20 cellular contexts compared by ENCODE assay signal in the genomic region with DNA sequence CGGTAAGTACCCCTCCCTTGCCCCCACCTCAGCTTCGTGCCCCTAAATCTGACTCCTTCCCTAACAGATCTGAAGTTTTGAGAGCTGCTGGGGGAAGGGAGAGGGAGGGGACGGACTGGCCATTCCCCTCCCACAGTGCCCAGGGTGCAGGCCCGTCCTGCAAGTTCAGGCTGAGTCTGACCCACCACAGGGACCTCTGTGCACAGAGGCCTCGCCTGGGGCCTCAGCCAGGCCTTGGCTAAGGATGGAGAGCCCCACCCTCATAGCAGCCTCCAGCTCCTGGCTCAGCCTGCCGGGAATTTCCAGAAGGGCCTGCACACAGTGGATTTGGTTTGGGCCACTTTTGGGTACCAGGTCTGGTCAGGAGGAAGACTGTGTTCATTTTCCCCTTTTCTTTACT. TPM values are rescaled to one million over a fixed set of nuclear protein-coding genes. Genes with fewer than 3 reads are reported as not detected.
DNase-seq lines count a peak whose midpoint lies in the region; ATAC-seq, FAIRE-seq and TF ChIP-seq lines count a peak whose summit lies in the region.
"Had no signal": no experiment of that assay in that cellular context is flagged by ENCODE, and none has a peak within 500 bp of the region (broad histone marks: within the 10 kb centered on the region; RNA-seq: fewer than 3 reads in every experiment).

No MANE protein-coding gene starts in this region.

- WGBS in neuronal stem cell (ENCODE audit: extremely low coverage in 2 of 2, insufficient read length in 2 of 2, insufficient replicate concordance in 1 of 2), 2 donors: no CpG with 5 or more reads among the region's 6 CpGs

- H2BK120ac ChIP-seq in neuronal stem cell (ENCODE audit: low read depth, low read length): no peak overlapping the region

- no peak overlapping the region for H2BK15ac ChIP-seq in neuronal stem cell (ENCODE audit: low read length)

- H3K4me2 ChIP-seq in neuronal stem cell (ENCODE audit: insufficient read depth, low read length, poor library complexity, severe bottlenecking): no peak overlapping the region

- H3K18ac ChIP-seq in neuronal stem cell (ENCODE audit: low read length): peak overlapping the region; percentile 31

- H4K8ac ChIP-seq in neuronal stem cell (ENCODE audit: low read depth, low read length): peak overlapping the region; percentile 43

- H3K4me1 Mint-ChIP-seq in natural killer cell treated with Interleukin-12 subunit alpha and Interleukin-12 subunit beta and Interleukin-15 and Interleukin-18, amount 100 ng/mL, for 72 hours (ENCODE audit: low read depth in 2 of 2): peaks cover 13 to 28% of the 10 kb centered on the region in 2 donors
- peaks cover 15 to 27% of the 10 kb centered on the region in 2 donors for H3K4me1 Mint-ChIP-seq in natural killer cell

- H3K9ac ChIP-seq in neuronal stem cell (ENCODE audit: low read depth, low read length, poor library complexity): no peak overlapping the region

- H2AK5ac ChIP-seq in neuronal stem cell (ENCODE audit: low read depth, low read length): no peak overlapping the region

- no peaks in the 10 kb centered on the region for H3K36me3 ChIP-seq in neuronal stem cell (replicated peaks in 1 of 2; ENCODE audit: control insufficient read depth in 2 of 2, insufficient read depth in 2 of 2, low read length in 2 of 2)
- no peaks in the 10 kb centered on the region for H3K36me3 ChIP-seq in BE2C
- H3K36me3 ChIP-seq: transverse colon had no signal

- no peaks in the 10 kb centered on the region for H3K9me3 Mint-ChIP-seq in natural killer cell treated with Interleukin-12 subunit alpha and Interleukin-12 subunit beta and Interleukin-15 and Interleukin-18, amount 100 ng/mL, for 72 hours
- no peaks in the 10 kb centered on the region for H3K9me3 Mint-ChIP-seq in natural killer cell
- H3K9me3 Mint-ChIP-seq: activated naive CD8-positive, alpha-beta T cell treated with anti-CD3 and anti-CD28 coated beads for 36 hours had no signal

- peak overlapping the region; percentile 88 for H2BK12ac ChIP-seq in neuronal stem cell (ENCODE audit: low read length)

- H3K27me3 ChIP-seq in neuronal stem cell (ENCODE audit: control insufficient read depth in 3 of 3, insufficient read depth in 3 of 3, low read depth in 1 of 3, low read length in 3 of 3) (peaks cover 0 to 15% (median 2%) of the 10 kb centered on the region in 3 experiments), BE2C (no peaks in the 10 kb centered on the region)
- H3K27me3 ChIP-seq: transverse colon had no signal

- H3K4me3 ChIP-seq in fibroblast of the aortic adventitia (ENCODE audit: low read depth, low read length) (no peak overlapping the region), neuronal stem cell (ENCODE audit: low read length in 2 of 2) (no peak overlapping the region), BE2C (ENCODE audit: low read depth, low read length) (no peak overlapping the region)
- H3K4me3 ChIP-seq: transverse colon had no signal

- TF ChIP-seq CTCF in natural killer cell (IDR thresholded peaks at IDR 0.05) (no peak), fibroblast of the aortic adventitia (IDR thresholded peaks at IDR 0.05; ENCODE audit: insufficient read depth, low read length) (no peak), BE2C (IDR thresholded peaks at IDR 0.05; ENCODE audit: low read depth, low read length) (no peak)

- no peaks in the 10 kb centered on the region for H3K36me3 Mint-ChIP-seq in natural killer cell treated with Interleukin-12 subunit alpha and Interleukin-12 subunit beta and Interleukin-15 and Interleukin-18, amount 100 ng/mL, for 72 hours
- H3K36me3 Mint-ChIP-seq in natural killer cell: no peaks in the 10 kb centered on the region
- H3K36me3 Mint-ChIP-seq: activated naive CD8-positive, alpha-beta T cell treated with anti-CD3 and anti-CD28 coated beads for 36 hours had no signal

- no peak for FAIRE-seq in urothelium cell line (lab: Jason Lieb, UNC)
- FAIRE-seq: bronchial epithelial cell, GM18507, GM19239 had no signal

- no peaks in the 10 kb centered on the region for H3K27me3 Mint-ChIP-seq in natural killer cell treated with Interleukin-12 subunit alpha and Interleukin-12 subunit beta and Interleukin-15 and Interleukin-18, amount 100 ng/mL, for 72 hours
- H3K27me3 Mint-ChIP-seq in natural killer cell (ENCODE audit: low read depth in 2 of 2): no peaks in the 10 kb centered on the region
- H3K27me3 Mint-ChIP-seq: activated naive CD8-positive, alpha-beta T cell treated with anti-CD3 and anti-CD28 coated beads for 36 hours had no signal

- peak; percentile 16 for DNase-seq in natural killer cell treated with Interleukin-12 subunit alpha and Interleukin-12 subunit beta and Interleukin-15 and Interleukin-18, amount 100 ng/mL, for 72 hours (ENCODE audit: low spot score)
- DNase-seq in natural killer cell (no peak), fibroblast of the aortic adventitia (ENCODE audit: low read depth) (peak; percentile 82), neuronal stem cell (ENCODE audit: low spot score) (no peak), BE2C (no peak), urothelium cell line (ENCODE audit: low spot score) (no peak), NCI-H524 (lab: John Stamatoyannopoulos, UW) (no peak)
- DNase-seq: activated naive CD8-positive, alpha-beta T cell treated with anti-CD3 and anti-CD28 coated beads for 36 hours; effector memory CD4-positive, alpha-beta T cell; KG1; NCI-H1105 treated with DMSO at 0.1 percent for 48 hours; SIG-M5; stimulated activated CD4-positive, alpha-beta T cell treated with anti-CD3 and anti-CD28 coated beads, Interleukin-4, amount 100 ng/mL, for 24 hours; T1000; transverse colon had no signal

- no peak overlapping the region for H3K27ac ChIP-seq in neuronal stem cell (replicated peaks; ENCODE audit: low read length)
- H3K27ac ChIP-seq: transverse colon had no signal

- intact Hi-C loops in natural killer cell (cut with micrococcal nuclease): no loop called here

- H3K23ac ChIP-seq in neuronal stem cell (ENCODE audit: low read depth, low read length, poor library complexity): no peak overlapping the region

- peak overlapping the region; percentile 19 to 40 for H3K27ac Mint-ChIP-seq in natural killer cell treated with Interleukin-12 subunit alpha and Interleukin-12 subunit beta and Interleukin-15 and Interleukin-18, amount 100 ng/mL, for 72 hours
- H3K27ac Mint-ChIP-seq in natural killer cell: peak overlapping the region in 1 of 2 donors; percentile 17
- H3K27ac Mint-ChIP-seq: activated naive CD8-positive, alpha-beta T cell treated with anti-CD3 and anti-CD28 coated beads for 36 hours had no signal

- H2AFZ ChIP-seq in neuronal stem cell (ENCODE audit: low read length): no peak overlapping the region

- no peak overlapping the region for H2BK5ac ChIP-seq in neuronal stem cell (ENCODE audit: low read length)

- no peaks in the 10 kb centered on the region for H3K4me1 ChIP-seq in neuronal stem cell (ENCODE audit: control insufficient read depth in 2 of 2, insufficient read depth in 1 of 2, low read depth in 1 of 2, low read length in 2 of 2)
- H3K4me1 ChIP-seq in BE2C: no peaks in the 10 kb centered on the region

- H3K14ac ChIP-seq in neuronal stem cell (ENCODE audit: low read length): no peak overlapping the region

- peak in 1 of 2 donors; percentile 29 for ATAC-seq in natural killer cell treated with Interleukin-12 subunit alpha and Interleukin-12 subunit beta and Interleukin-15 and Interleukin-18, amount 100 ng/mL, for 72 hours
- no peak for ATAC-seq in natural killer cell
- ATAC-seq in GM18498 (IDR thresholded peaks at IDR 0.05; ENCODE audit: unreplicated experiment): no peak

- H4K91ac ChIP-seq in neuronal stem cell (ENCODE audit: low read depth, low read length, poor library complexity): no peak overlapping the region

- no peak overlapping the region for H3K4me3 Mint-ChIP-seq in natural killer cell treated with Interleukin-12 subunit alpha and Interleukin-12 subunit beta and Interleukin-15 and Interleukin-18, amount 100 ng/mL, for 72 hours
- no peak overlapping the region for H3K4me3 Mint-ChIP-seq in natural killer cell
- H3K4me3 Mint-ChIP-seq: activated naive CD8-positive, alpha-beta T cell treated with anti-CD3 and anti-CD28 coated beads for 36 hours had no signal

- H3K9me3 ChIP-seq in neuronal stem cell (replicated peaks in 1 of 2; ENCODE audit: control insufficient read depth in 2 of 2, insufficient read depth in 1 of 2, low read depth in 1 of 2, low read length in 2 of 2): peaks cover 0 to 3% of the 10 kb centered on the region in 2 donors
- H3K9me3 ChIP-seq in BE2C: no peaks in the 10 kb centered on the region
- H3K9me3 ChIP-seq: transverse colon had no signal

- H3K79me1 ChIP-seq in neuronal stem cell (ENCODE audit: low read depth, low read length): no peaks in the 10 kb centered on the region

- no peak overlapping the region for H3K4ac ChIP-seq in neuronal stem cell (ENCODE audit: low read length)

RNA-seq across cellular contexts. Expression of gene TNFRSF1B, which starts 31.2 kb away (rescaled TPM):
- total RNA-seq in natural killer cell treated with Interleukin-12 subunit alpha and Interleukin-12 subunit beta and Interleukin-15 and Interleukin-18, amount 100 ng/mL, for 72 hours: 100 to 1,000 TPM; 452 to 479 TPM
- total RNA-seq in natural killer cell: 100 to 1,000 TPM; 152 to 173 (median 172) TPM
- total RNA-seq in fibroblast of the aortic adventitia (ENCODE audit: low replicate concordance): 7.3 and 10.7 TPM in 2 replicates
- polyA plus RNA-seq in neuronal stem cell (2013, experiment 1 of 2): 0.73 TPM
- polyA plus RNA-seq in neuronal stem cell (2013, experiment 2 of 2): 0.68 TPM
- 0.77 TPM for polyA plus RNA-seq in BE2C (2012; ENCODE audit: insufficient read depth, insufficient read length, low read depth)
- polyA plus RNA-seq: neural cell had no signal

Comparison
In these comparisons a context has a peak if more than half of its experiments do, and no peak if none do; other contexts are left out.
1. DNase-seq: peak in natural killer cell treated with Interleukin-12 subunit alpha and Interleukin-12 subunit beta and Interleukin-15 and Interleukin-18, amount 100 ng/mL, for 72 hours (single experiment) and fibroblast of the aortic adventitia (single experiment); none in natural killer cell (single experiment), neuronal stem cell (single experiment), BE2C (single experiment), urothelium cell line (single experiment) and NCI-H524 (0 of 2).
2. RNA of gene TNFRSF1B, which starts 31.2 kb away (total RNA-seq): 452 to 479 TPM in natural killer cell treated with Interleukin-12 subunit alpha and Interleukin-12 subunit beta and Interleukin-15 and Interleukin-18, amount 100 ng/mL, for 72 hours and 152 to 173 TPM in natural killer cell; 7.3 to 10.7 TPM in fibroblast of the aortic adventitia; every median in the first group is over 10 times any median in the second.